In the genomic region with DNA sequence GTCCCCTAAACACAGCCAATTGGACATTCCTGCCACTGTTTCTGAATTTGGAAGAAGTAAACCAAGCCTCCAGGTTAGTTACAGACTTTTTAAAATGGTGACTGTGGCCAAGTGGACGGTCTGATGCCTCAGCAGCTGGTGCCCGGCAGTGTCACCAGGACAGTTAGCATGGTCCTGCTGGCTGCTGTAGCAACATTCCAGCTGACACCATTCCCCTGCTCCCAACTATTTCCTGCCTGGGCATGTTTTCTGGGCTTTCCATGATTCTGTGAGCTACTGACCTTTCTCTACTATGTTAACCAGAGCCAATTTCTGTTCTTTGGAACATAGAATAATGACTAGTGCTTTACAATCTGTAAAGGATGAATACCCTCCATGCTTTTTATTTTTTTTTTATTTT, we compare ENCODE assay signal across 29 cellular contexts.
"Had no signal": no experiment of that assay in that cellular context is flagged by ENCODE, and none has a peak within 500 bp of the region (broad histone marks: within the 10 kb centered on the region; RNA-seq: fewer than 3 reads in every experiment).

No MANE protein-coding gene starts in this region.

- H3K4me1 Mint-ChIP-seq: activated B cell treated with CpG ODN at 0.5 μM for 24 hours; activated CD4-positive, alpha-beta memory T cell treated with anti-CD3 and anti-CD28 coated beads, Interleukin-2, amount 10 ng/mL, durations not matched to agents 7 days and 5 days; activated naive CD8-positive, alpha-beta T cell treated with anti-CD3 and anti-CD28 coated beads for 36 hours; activated T-helper 17 cell treated with anti-CD3 and anti-CD28 coated beads, Interleukin-2, amount 50 U/mL, for 72 hours; T-cell; T-helper 17 cell had no signal

- H3K36me3 Mint-ChIP-seq: activated naive CD8-positive, alpha-beta T cell treated with anti-CD3 and anti-CD28 coated beads for 36 hours; T-cell had no signal

- H3K27me3 Mint-ChIP-seq: activated B cell treated with CpG ODN at 0.5 μM for 24 hours had no signal

- H3K4me2 ChIP-seq: PC-9 had no signal

- H3K4me3 ChIP-seq: ascending aorta, PC-9 had no signal

- H3K27ac ChIP-seq: ascending aorta, PC-9, RWPE1, VCaP had no signal

- H3K36me3 ChIP-seq: ascending aorta had no signal

- H3K27me3 ChIP-seq: ascending aorta had no signal

- H3K4me3 Mint-ChIP-seq: activated B cell treated with CpG ODN at 0.5 μM for 24 hours; activated CD4-positive, alpha-beta memory T cell treated with anti-CD3 and anti-CD28 coated beads, Interleukin-2, amount 10 ng/mL, durations not matched to agents 7 days and 5 days; activated naive CD8-positive, alpha-beta T cell treated with anti-CD3 and anti-CD28 coated beads for 36 hours; activated T-cell treated with anti-CD3 and anti-CD28 coated beads, Interleukin-2, amount 50 U/mL, for 72 hours; activated T-helper 17 cell treated with anti-CD3 and anti-CD28 coated beads, Interleukin-2, amount 50 U/mL, for 72 hours; T-cell; T-helper 17 cell had no signal

- H3K27ac Mint-ChIP-seq: activated B cell treated with CpG ODN at 0.5 μM for 24 hours; activated CD4-positive, alpha-beta memory T cell treated with anti-CD3 and anti-CD28 coated beads, Interleukin-2, amount 10 ng/mL, durations not matched to agents 7 days and 5 days; activated naive CD8-positive, alpha-beta T cell treated with anti-CD3 and anti-CD28 coated beads for 36 hours; activated T-cell treated with anti-CD3 and anti-CD28 coated beads, Interleukin-2, amount 50 U/mL, for 72 hours; activated T-helper 17 cell treated with anti-CD3 and anti-CD28 coated beads, Interleukin-2, amount 50 U/mL, for 72 hours; T-cell; T-helper 17 cell had no signal

- H2AFZ ChIP-seq: PC-9 had no signal

- DNase-seq: activated B cell treated with CpG ODN at 0.5 μM for 24 hours; activated CD4-positive, alpha-beta memory T cell treated with anti-CD3 and anti-CD28 coated beads, Interleukin-2, amount 10 ng/mL, durations not matched to agents 7 days and 5 days; activated CD4-positive, alpha-beta T cell treated with anti-CD3 and anti-CD28 coated beads for 4 hours; activated CD4-positive, CD25-positive, alpha-beta regulatory T cell treated with anti-CD3 and anti-CD28 coated beads, Interleukin-2, amount 50 U/mL, for 72 hours; activated effector memory CD4-positive, alpha-beta T cell treated with anti-CD3 and anti-CD28 coated beads, Interleukin-2, amount 50 U/mL, for 16 hours; activated naive CD4-positive, alpha-beta T cell; activated naive CD4-positive, alpha-beta T cell treated with anti-CD3 and anti-CD28 coated beads, Interleukin-2, amount 50 U/mL, for 16 hours; activated naive CD8-positive, alpha-beta T cell treated with anti-CD3 and anti-CD28 coated beads for 36 hours; activated T-cell treated with anti-CD3 and anti-CD28 coated beads, Interleukin-2, amount 50 U/mL, for 1 hour; activated T-cell treated with anti-CD3 and anti-CD28 coated beads, Interleukin-2, amount 50 U/mL, for 72 hours; amygdala; cerebellar nuclear complex; NCI-H1048; NCI-H1436 treated with DMSO at 0.1 percent for 48 hours; NCI-H1694 treated with DMSO at 0.1 percent for 48 hours; NCI-H2029; NCI-H510A; NCI-H526; NCI-H748 treated with DMSO at 0.1 percent for 48 hours; PC-9; SIG-M5; T-cell; T-helper 17 cell had no signal

- FAIRE-seq: RCC 7860 had no signal

- ATAC-seq: activated T-cell treated with anti-CD3 and anti-CD28 coated beads, Interleukin-2, amount 50 U/mL, for 72 hours; activated T-helper 17 cell treated with anti-CD3 and anti-CD28 coated beads, Interleukin-2, amount 50 U/mL, for 72 hours; SK-N-SH treated with all-trans-retinoic acid at 6 μM for 48 hours; T-cell; T-helper 17 cell had no signal
